ENCODE assay signal across 37 cellular contexts in the genomic region with DNA sequence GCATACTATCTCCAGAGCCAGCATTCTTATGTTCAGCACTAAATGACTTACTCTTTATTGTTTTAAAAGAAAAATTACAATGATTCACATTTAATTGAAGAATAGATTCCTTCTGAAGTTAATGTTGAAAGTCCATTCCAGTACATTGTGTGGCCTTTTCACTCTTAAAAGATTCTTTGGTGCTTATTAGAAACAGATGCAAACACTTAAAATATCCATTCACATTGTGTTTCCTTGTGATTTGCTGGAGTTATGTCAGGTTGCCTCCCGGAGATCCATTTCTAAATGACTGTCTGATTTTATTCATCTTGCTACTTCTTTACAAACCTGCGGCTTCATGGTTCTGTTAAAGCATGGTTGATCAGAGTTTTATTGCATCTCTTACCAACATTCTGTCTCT.
"Had no signal": no experiment of that assay in that cellular context is flagged by ENCODE, and none has a peak within 500 bp of the region (broad histone marks: within the 10 kb centered on the region; RNA-seq: fewer than 3 reads in every experiment).

No MANE protein-coding gene starts in this region.

- H3K36me3 ChIP-seq: ascending aorta, cardiac muscle cell, colonic mucosa, heart left ventricle, pancreas, prostate gland, sigmoid colon, thoracic aorta, vagina had no signal

- H3K27me3 Mint-ChIP-seq: activated CD4-positive, alpha-beta memory T cell treated with anti-CD3 and anti-CD28 coated beads for 36 hours; activated naive CD8-positive, alpha-beta T cell treated with anti-CD3 and anti-CD28 coated beads for 36 hours; brain; naive B cell; stimulated activated naive CD8-positive, alpha-beta T cell treated with anti-CD3 and anti-CD28 coated beads, Interleukin-15, Interleukin-2, amounts not matched to agents 100 ng/mL and 50 ng/mL, for 24 hours; type B pancreatic cell had no signal

- H3K4me3 ChIP-seq: ascending aorta, cardiac muscle cell, colonic mucosa, heart left ventricle, pancreas, prostate gland, sigmoid colon, thoracic aorta, vagina had no signal

- H3K36me3 Mint-ChIP-seq: activated CD4-positive, alpha-beta memory T cell treated with anti-CD3 and anti-CD28 coated beads for 36 hours; activated naive CD8-positive, alpha-beta T cell treated with anti-CD3 and anti-CD28 coated beads for 36 hours; immature natural killer cell; naive B cell; stimulated activated effector memory CD8-positive, alpha-beta T cell treated with anti-CD3 and anti-CD28 coated beads, Interleukin-12 subunit alpha, Interleukin-12 subunit beta, amount 100 ng/mL, for 72 hours; type B pancreatic cell had no signal

- H3K9me3 ChIP-seq: ascending aorta, colonic mucosa, heart left ventricle, pancreas, prostate gland, sigmoid colon, thoracic aorta, vagina had no signal

- H3K4me1 ChIP-seq: ascending aorta, colonic mucosa, heart left ventricle, pancreas, prostate gland, sigmoid colon, vagina had no signal

- H3K9me3 Mint-ChIP-seq: activated CD4-positive, alpha-beta memory T cell treated with anti-CD3 and anti-CD28 coated beads for 36 hours; activated naive CD8-positive, alpha-beta T cell treated with anti-CD3 and anti-CD28 coated beads for 36 hours; activated T-helper 1 cell treated with anti-CD3 and anti-CD28 coated beads, Interleukin-12 subunit alpha, Interleukin-12 subunit beta, Interleukin-2, Interleukin-4 antibody, amounts not matched to agents 30 ng/mL and 10 ng/mL and 1 ng/mL, durations not matched to agents 14 hours and 24 hours and 36 hours; nephron progenitor cell; stimulated activated effector memory CD8-positive, alpha-beta T cell treated with anti-CD3 and anti-CD28 coated beads, Interleukin-12 subunit alpha, Interleukin-12 subunit beta, amount 100 ng/mL, for 72 hours; stimulated activated naive CD8-positive, alpha-beta T cell treated with anti-CD3 and anti-CD28 coated beads, Interleukin-15, Interleukin-2, amounts not matched to agents 100 ng/mL and 50 ng/mL, for 24 hours; type B pancreatic cell had no signal

- H3K27ac ChIP-seq: ascending aorta, cardiac muscle cell, colonic mucosa, heart left ventricle, pancreas, prostate gland, sigmoid colon, thoracic aorta, vagina had no signal

- H3K4me1 Mint-ChIP-seq: activated naive CD8-positive, alpha-beta T cell treated with anti-CD3 and anti-CD28 coated beads for 36 hours; immature natural killer cell; naive B cell; nephron progenitor cell; stimulated activated effector memory CD8-positive, alpha-beta T cell treated with anti-CD3 and anti-CD28 coated beads, Interleukin-12 subunit alpha, Interleukin-12 subunit beta, amount 100 ng/mL, for 72 hours had no signal

- H3K4me3 Mint-ChIP-seq: activated CD4-positive, alpha-beta memory T cell treated with anti-CD3 and anti-CD28 coated beads for 36 hours; activated naive CD4-positive, alpha-beta T cell treated with anti-CD3 and anti-CD28 coated beads for 36 hours; activated naive CD8-positive, alpha-beta T cell treated with anti-CD3 and anti-CD28 coated beads for 36 hours; activated T-helper 1 cell treated with anti-CD3 and anti-CD28 coated beads, Interleukin-12 subunit alpha, Interleukin-12 subunit beta, Interleukin-2, Interleukin-4 antibody, amounts not matched to agents 30 ng/mL and 10 ng/mL and 1 ng/mL, durations not matched to agents 14 hours and 24 hours and 36 hours; brain; immature natural killer cell; mesothelial cell of epicardium; naive B cell; nephron progenitor cell; stimulated activated effector memory CD8-positive, alpha-beta T cell treated with anti-CD3 and anti-CD28 coated beads, Interleukin-12 subunit alpha, Interleukin-12 subunit beta, amount 100 ng/mL, for 72 hours; stimulated activated naive CD8-positive, alpha-beta T cell treated with anti-CD3 and anti-CD28 coated beads, Interleukin-15, Interleukin-2, amounts not matched to agents 100 ng/mL and 50 ng/mL, for 24 hours; type B pancreatic cell had no signal

- ATAC-seq: esophagus mucosa; heart left ventricle; left colon; pancreas; stimulated activated effector memory CD8-positive, alpha-beta T cell treated with anti-CD3 and anti-CD28 coated beads, Interleukin-12 subunit alpha, Interleukin-12 subunit beta, amount 100 ng/mL, for 72 hours had no signal

- H3K27me3 ChIP-seq: ascending aorta, cardiac muscle cell, colonic mucosa, heart left ventricle, pancreas, sigmoid colon, vagina had no signal

- FAIRE-seq: pancreas, small intestine had no signal

- H3K27ac Mint-ChIP-seq: activated CD4-positive, alpha-beta memory T cell treated with anti-CD3 and anti-CD28 coated beads for 36 hours; activated naive CD4-positive, alpha-beta T cell treated with anti-CD3 and anti-CD28 coated beads for 36 hours; activated naive CD8-positive, alpha-beta T cell treated with anti-CD3 and anti-CD28 coated beads for 36 hours; activated T-helper 1 cell treated with anti-CD3 and anti-CD28 coated beads, Interleukin-12 subunit alpha, Interleukin-12 subunit beta, Interleukin-2, Interleukin-4 antibody, amounts not matched to agents 30 ng/mL and 10 ng/mL and 1 ng/mL, durations not matched to agents 14 hours and 24 hours and 36 hours; brain; immature natural killer cell; mesothelial cell of epicardium; naive B cell; nephron progenitor cell; stimulated activated effector memory CD8-positive, alpha-beta T cell treated with anti-CD3 and anti-CD28 coated beads, Interleukin-12 subunit alpha, Interleukin-12 subunit beta, amount 100 ng/mL, for 72 hours; stimulated activated naive CD8-positive, alpha-beta T cell treated with anti-CD3 and anti-CD28 coated beads, Interleukin-15, Interleukin-2, amounts not matched to agents 100 ng/mL and 50 ng/mL, for 24 hours; type B pancreatic cell had no signal

- DNase-seq: activated CD4-positive, alpha-beta memory T cell treated with anti-CD3 and anti-CD28 coated beads for 36 hours; activated CD4-positive, alpha-beta T cell treated with anti-CD3 and anti-CD28 coated beads for 48 hours; activated CD4-positive, CD25-positive, alpha-beta regulatory T cell; activated CD8-positive, alpha-beta memory T cell treated with anti-CD3 and anti-CD28 coated beads, Interleukin-2, amount 50 U/mL, for 4 hours; activated effector memory CD4-positive, alpha-beta T cell treated with anti-CD3 and anti-CD28 coated beads, Interleukin-2, amount 50 U/mL, for 16 hours; activated naive CD4-positive, alpha-beta T cell treated with anti-CD3 and anti-CD28 coated beads for 36 hours; activated naive CD8-positive, alpha-beta T cell treated with anti-CD3 and anti-CD28 coated beads for 36 hours; activated T-cell treated with anti-CD3 and anti-CD28 coated beads, Interleukin-2, amount 50 U/mL, for 1 hour; cerebellar nuclear complex; colonic mucosa; heart left ventricle; hypothalamus; immature natural killer cell; kidney; left colon; mammary epithelial cell; naive B cell; nephron progenitor cell; nucleus accumbens; pancreas; retina; sigmoid colon; small intestine; stimulated activated CD4-positive, alpha-beta T cell treated with anti-CD3 and anti-CD28 coated beads, Interleukin-4, amount 100 ng/mL, for 24 hours; T-helper 2 cell had no signal
